In genomic region chr7:106089647-106090046, GRCh38 we compare ENCODE assay signal across 10 cellular contexts. TPM values are rescaled to one million over a fixed set of nuclear protein-coding genes. Genes with fewer than 3 reads are reported as not detected.
DNase-seq lines count a peak whose midpoint lies in the region; ATAC-seq, FAIRE-seq and TF ChIP-seq lines count a peak whose summit lies in the region.
"Had no signal": no experiment of that assay in that cellular context is flagged by ENCODE, and none has a peak within 500 bp of the region (broad histone marks: within the 10 kb centered on the region; RNA-seq: fewer than 3 reads in every experiment).

No MANE protein-coding gene starts in this region.

- DNase-seq in GM12891 (ENCODE audit: insufficient read length, low spot score) (no peak), left lung (no peak), vagina (ENCODE audit: extremely low spot score in 2 of 2) (no peak)
- DNase-seq: PC-9; stimulated activated CD4-positive, alpha-beta T cell treated with anti-CD3 and anti-CD28 coated beads, Interleukin-12 subunit alpha, Interleukin-12 subunit beta, amount 100 ng/mL, for 4 hours had no signal

- ATAC-seq in GM19397 (IDR thresholded peaks at IDR 0.05; ENCODE audit: unreplicated experiment) (peak; percentile 89), HG02870 (IDR thresholded peaks at IDR 0.05; ENCODE audit: unreplicated experiment) (peak; percentile 87), HG03575 (IDR thresholded peaks at IDR 0.05; ENCODE audit: extremely low read depth, insufficient number of reproducible peaks, low FRiP score, unreplicated experiment) (peak; percentile 87), GM19023 (IDR thresholded peaks at IDR 0.05; ENCODE audit: unreplicated experiment) (no peak), left lung (no peak), GM19467 (IDR thresholded peaks at IDR 0.05; ENCODE audit: unreplicated experiment) (no peak)

- no peaks in the 10 kb centered on the region for H3K4me1 ChIP-seq in left lung
- H3K4me1 ChIP-seq in vagina = peaks cover 4% of the 10 kb centered on the region

- H3K4me3 ChIP-seq in left lung (no peak overlapping the region), vagina (no peak overlapping the region)
- H3K4me3 ChIP-seq: PC-9 had no signal

- TF ChIP-seq CTCF in left lung (IDR thresholded peaks at IDR 0.05) (no peak), vagina (IDR thresholded peaks at IDR 0.05) (no peak)

- H3K27me3 ChIP-seq in left lung (no peaks in the 10 kb centered on the region), vagina (no peaks in the 10 kb centered on the region)

- H3K9me3 ChIP-seq in left lung = no peaks in the 10 kb centered on the region
- no peaks in the 10 kb centered on the region for H3K9me3 ChIP-seq in vagina

- H3K36me3 ChIP-seq in left lung (peaks cover 0 to 59% of the 10 kb centered on the region in 2 donors), vagina (peaks cover 0 to 51% of the 10 kb centered on the region in 2 donors)

- intact Hi-C loops in left lung (cut with DNase I) = no loop called here
- intact Hi-C loops in vagina (cut with DNase I) = no loop called here

- FAIRE-seq in GM12891 (lab: Jason Lieb, UNC) = peak; percentile 74

- TF ChIP-seq POLR2A in GM12891 (IDR thresholded peaks at IDR 0.05; ENCODE audit: low read depth, low read length) = no peak
- no peak for TF ChIP-seq POLR2A in vagina (IDR thresholded peaks at IDR 0.05)

- H3K27ac ChIP-seq in left lung = no peak overlapping the region
- H3K27ac ChIP-seq in vagina = no peak overlapping the region
- H3K27ac ChIP-seq: PC-9 had no signal

TF ChIP-seq in GM12891, 5 proteins besides CTCF, POLR2A, EP300 and RAD21:
- TF ChIP-seq TAF1 (IDR thresholded peaks at IDR 0.05; ENCODE audit: low read depth, low read length) = no peak
- peak; percentile 90 for TF ChIP-seq SPI1 (IDR thresholded peaks at IDR 0.05; ENCODE audit: low read depth, low read length)
- TF ChIP-seq POU2F2 (IDR thresholded peaks at IDR 0.05; ENCODE audit: low read depth, low read length) = no peak
- no peak for TF ChIP-seq POLR2AphosphoS5 (IDR thresholded peaks at IDR 0.05; ENCODE audit: low read depth, low read length)

RNA-seq across cellular contexts. Expression of gene SYPL1, which starts 22.5 kb away (rescaled TPM):
- 29.5 TPM for polyA plus RNA-seq in GM12891 (2012; ENCODE audit: low read depth, missing spikeins)
- total RNA-seq in left lung = 10 to 100 TPM; 81.9 to 93.1 TPM
- total RNA-seq in vagina = 76.9 TPM

Comparison
In these comparisons a context has a peak if more than half of its experiments do, and no peak if none do; other contexts are left out.
1. ATAC-seq: peak in GM19397 (single experiment), HG02870 (single experiment) and HG03575 (single experiment); none in GM19023 (single experiment), left lung (single experiment) and GM19467 (single experiment).